ENCODE assay signal across 1 cellular context in genomic region chr2:37619230-37619956, GRCh38.
TF ChIP-seq lines count a peak whose summit lies in the region.

No MANE protein-coding gene starts in this region.

TF ChIP-seq in K562, 482 proteins besides CTCF, POLR2A, EP300 and RAD21:
- no peak for TF ChIP-seq PTRF (tag; IDR thresholded peaks at IDR 0.05)
- peak; percentile 77 for TF ChIP-seq TFE3 (CRISPR knock-in tag; IDR thresholded peaks at IDR 0.05)
- no peak for TF ChIP-seq FUS (optimal IDR thresholded peaks at IDR 0.05; ENCODE audit: low read depth, low read length)
